25 cellular contexts compared by ENCODE assay signal in the genomic region with DNA sequence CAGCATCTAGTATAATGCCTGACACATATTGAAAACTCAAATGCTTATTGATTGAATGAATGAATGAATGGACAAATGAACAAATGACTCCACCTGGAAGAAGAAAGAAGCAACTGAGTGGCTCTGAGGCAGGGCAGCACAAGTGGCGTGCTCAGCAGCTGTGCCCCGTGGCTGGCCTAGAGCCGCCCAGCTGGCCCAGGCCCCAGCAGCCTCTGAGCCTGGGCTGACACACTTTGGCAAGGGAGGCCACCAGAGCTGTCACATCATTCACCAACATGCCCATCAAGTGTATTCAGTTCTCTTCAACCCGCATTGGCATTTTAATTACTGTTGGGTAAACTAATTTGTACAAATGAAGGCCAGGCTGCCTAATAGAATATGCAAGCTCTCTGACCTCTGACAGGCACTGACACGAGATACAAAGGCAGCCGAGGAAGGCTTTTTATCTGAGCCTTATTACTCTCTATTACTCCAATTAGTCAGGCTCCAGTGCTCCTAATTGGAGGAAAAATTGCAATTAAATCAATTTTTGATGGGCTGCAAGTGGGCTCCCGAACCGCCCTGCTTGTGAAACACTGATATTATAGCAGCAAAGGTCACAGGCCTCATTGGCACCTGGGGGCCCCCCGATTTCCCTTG. TPM values are rescaled to one million over a fixed set of nuclear protein-coding genes. Genes with fewer than 3 reads are reported as not detected.
DNase-seq lines count a peak whose midpoint lies in the region; ATAC-seq and TF ChIP-seq lines count a peak whose summit lies in the region.
"Had no signal": no experiment of that assay in that cellular context is flagged by ENCODE, and none has a peak within 500 bp of the region (broad histone marks: within the 10 kb centered on the region; RNA-seq: fewer than 3 reads in every experiment).

No MANE protein-coding gene starts in this region.

- no peaks in the 10 kb centered on the region for H3K27me3 Mint-ChIP-seq in CD8-positive, alpha-beta memory T cell
- no peaks in the 10 kb centered on the region for H3K27me3 Mint-ChIP-seq in type B pancreatic cell
- H3K27me3 Mint-ChIP-seq: activated T-cell treated with anti-CD3 and anti-CD28 coated beads, Interleukin-2, amount 50 U/mL, for 24 hours had no signal

- no peak overlapping the region for H3K4me3 Mint-ChIP-seq in CD8-positive, alpha-beta memory T cell
- H3K4me3 Mint-ChIP-seq in type B pancreatic cell: no peak overlapping the region
- H3K4me3 Mint-ChIP-seq: activated T-cell treated with anti-CD3 and anti-CD28 coated beads, Interleukin-2, amount 50 U/mL, for 24 hours; natural killer cell had no signal

- no peaks in the 10 kb centered on the region for H3K9me3 Mint-ChIP-seq in CD8-positive, alpha-beta memory T cell
- no peaks in the 10 kb centered on the region for H3K9me3 Mint-ChIP-seq in type B pancreatic cell
- H3K9me3 Mint-ChIP-seq: activated T-cell treated with anti-CD3 and anti-CD28 coated beads, Interleukin-2, amount 50 U/mL, for 24 hours; natural killer cell had no signal

- H3K27ac ChIP-seq in coronary artery (no peak overlapping the region), right cardiac atrium (ENCODE audit: low read length) (no peak overlapping the region)
- H3K27ac ChIP-seq in CD8-positive, alpha-beta memory T cell (ENCODE audit: low read depth, low read length): no peak overlapping the region
- H3K27ac ChIP-seq: adrenal gland, parathyroid adenoma, Peyer's patch, SJSA1, skin epidermis had no signal

- H3K9me3 ChIP-seq in right cardiac atrium (ENCODE audit: control insufficient read depth, low read length): no peaks in the 10 kb centered on the region
- H3K9me3 ChIP-seq in CD8-positive, alpha-beta memory T cell (ENCODE audit: low read length): no peaks in the 10 kb centered on the region
- H3K9me3 ChIP-seq: adrenal gland, Peyer's patch, SJSA1 had no signal

- no peak for TF ChIP-seq CTCF in LNCaP clone FGC (IDR thresholded peaks at IDR 0.05; ENCODE audit: control insufficient read depth, extremely low read depth, insufficient read depth)
- TF ChIP-seq CTCF in coronary artery (IDR thresholded peaks at IDR 0.05): no peak
- TF ChIP-seq CTCF in type B pancreatic cell (conservative IDR thresholded peaks at IDR 0.05): no peak

- POLR2A ChIA-PET in CD8-positive, alpha-beta memory T cell (lab: Charles Lee): no interaction called here

- H3K27me3 ChIP-seq in right cardiac atrium (ENCODE audit: control insufficient read depth, insufficient read depth): no peaks in the 10 kb centered on the region
- H3K27me3 ChIP-seq in CD8-positive, alpha-beta memory T cell (ENCODE audit: insufficient read depth, low read length, poor library complexity, severe bottlenecking): no peaks in the 10 kb centered on the region
- H3K27me3 ChIP-seq: adrenal gland, Peyer's patch, SJSA1 had no signal

- peaks cover 16% of the 10 kb centered on the region for H3K36me3 ChIP-seq in CD8-positive, alpha-beta memory T cell (ENCODE audit: insufficient read depth, low read length)

- peak overlapping the region in 1 of 8 donors; percentile 73 for H3K27ac Mint-ChIP-seq in CD8-positive, alpha-beta memory T cell
- H3K27ac Mint-ChIP-seq in type B pancreatic cell: no peak overlapping the region
- H3K27ac Mint-ChIP-seq: activated T-cell treated with anti-CD3 and anti-CD28 coated beads, Interleukin-2, amount 50 U/mL, for 24 hours; natural killer cell had no signal

- H3K4me1 Mint-ChIP-seq in CD8-positive, alpha-beta memory T cell: peaks cover 34 to 63% (median 42%) of the 10 kb centered on the region in 3 donors
- H3K4me1 Mint-ChIP-seq in type B pancreatic cell (ENCODE audit: unreplicated experiment): peaks cover 4% of the 10 kb centered on the region

- intact Hi-C loops in right cardiac atrium (cut with DNase I): no loop called here

- DNase-seq in LNCaP clone FGC (ENCODE audit: low read depth) (peak; percentile 17), coronary artery (ENCODE audit: low spot score) (peak; percentile 26), right cardiac atrium (no peak), pons (ENCODE audit: low spot score) (peak; percentile 66), UCSD-AML1 (lab: John Stamatoyannopoulos, UW; ENCODE audit: unreplicated experiment) (no peak), NCI-H1436 (lab: John Stamatoyannopoulos, UW) (no peak), type B pancreatic cell (ENCODE audit: extremely low spot score, unreplicated experiment) (no peak)
- no peak for DNase-seq in CD8-positive, alpha-beta memory T cell
- DNase-seq: activated CD4-positive, CD25-positive, alpha-beta regulatory T cell treated with anti-CD3 and anti-CD28 coated beads, Interleukin-2, amount 50 U/mL, for 72 hours; activated gamma-delta T cell treated with Interleukin-2 at 50 U/mL for 16 hours; activated T-cell treated with anti-CD3 and anti-CD28 coated beads, Interleukin-2, amount 50 U/mL, for 24 hours; adrenal gland; AML-193; DMS53; GDM1; left cardiac atrium; natural killer cell; NCI-H1436 treated with DMSO at 0.1 percent for 48 hours; NCI-H526; stimulated activated CD4-positive, alpha-beta T cell treated with anti-CD3 and anti-CD28 coated beads, Interleukin-1b, Interleukin-23, amount 100 ng/mL, for 48 hours; T-helper 1 cell had no signal

- 82% methylated on average over 9 of the region's 9 CpGs for WGBS in right cardiac atrium

- peak; percentile 43 to 65 for ATAC-seq in right cardiac atrium
- ATAC-seq: natural killer cell had no signal

- H3K4me1 ChIP-seq in right cardiac atrium (ENCODE audit: control insufficient read depth, insufficient read depth, low read length): peaks cover 4% of the 10 kb centered on the region
- no peaks in the 10 kb centered on the region for H3K4me1 ChIP-seq in CD8-positive, alpha-beta memory T cell (ENCODE audit: insufficient read depth, low read length)
- H3K4me1 ChIP-seq: parathyroid adenoma, Peyer's patch, SJSA1 had no signal

- H3K4me3 ChIP-seq in LNCaP clone FGC (ENCODE audit: low read depth, low read length) (no peak overlapping the region), coronary artery (no peak overlapping the region), right cardiac atrium (ENCODE audit: low read length) (no peak overlapping the region)
- no peak overlapping the region for H3K4me3 ChIP-seq in CD8-positive, alpha-beta memory T cell (ENCODE audit: low read length)
- H3K4me3 ChIP-seq: adrenal gland, Peyer's patch, SJSA1, skin epidermis had no signal

- H3K36me3 Mint-ChIP-seq in CD8-positive, alpha-beta memory T cell: peaks cover 0 to 72% (median 8%) of the 10 kb centered on the region in 3 donors
- H3K36me3 Mint-ChIP-seq in type B pancreatic cell: peaks cover 16% of the 10 kb centered on the region
- H3K36me3 Mint-ChIP-seq: natural killer cell had no signal

- CTCF ChIA-PET in CD8-positive, alpha-beta memory T cell (lab: Charles Lee): no interaction called here

RNA-seq across cellular contexts. Expression of a gene that starts 41.8 kb away (rescaled TPM):
- total RNA-seq in right cardiac atrium: 10 to 100 TPM; 15.6 to 20.9 (median 18.9) TPM
- polyA plus RNA-seq in right cardiac atrium: 29.8 TPM
- 10 to 100 TPM; 21.0 to 22.6 TPM for total RNA-seq in CD8-positive, alpha-beta memory T cell
- 0.75 TPM for polyA plus RNA-seq in CD8-positive, alpha-beta memory T cell
- total RNA-seq in type B pancreatic cell (ENCODE audit: low replicate concordance): 32.3 and 37.3 TPM in 2 replicates

RNA-seq across cellular contexts. Expression of a gene that starts 41.8 kb away (rescaled TPM):
- total RNA-seq in right cardiac atrium (10 to 100 TPM; 13.9 to 27.4 (median 19.9) TPM), type B pancreatic cell (ENCODE audit: low replicate concordance) (39.3 and 39.8 TPM in 2 replicates)
- polyA plus RNA-seq in right cardiac atrium: 15.3 TPM
- 10 to 100 TPM; 30.9 to 32.6 TPM for total RNA-seq in CD8-positive, alpha-beta memory T cell
- polyA plus RNA-seq in CD8-positive, alpha-beta memory T cell: 15.9 TPM

Comparison
In these comparisons a context has a peak if more than half of its experiments do, and no peak if none do; other contexts are left out.
1. DNase-seq: peak in LNCaP clone FGC (single experiment), coronary artery (single experiment) and pons (single experiment); none in right cardiac atrium (0 of 3), UCSD-AML1 (single experiment), NCI-H1436 (single experiment), CD8-positive, alpha-beta memory T cell (0 of 5) and type B pancreatic cell (single experiment).